ENCODE assay signal across 18 cellular contexts in genomic region chr9:72615931-72616330, GRCh38.
DNase-seq lines count a peak whose midpoint lies in the region; ATAC-seq and TF ChIP-seq lines count a peak whose summit lies in the region.
"Had no signal": no experiment of that assay in that cellular context is flagged by ENCODE, and none has a peak within 500 bp of the region (broad histone marks: within the 10 kb centered on the region; RNA-seq: fewer than 3 reads in every experiment).

No MANE protein-coding gene starts in this region.

- H3K4me1 ChIP-seq in neural progenitor cell (peaks cover 9% of the 10 kb centered on the region), ascending aorta (no peaks in the 10 kb centered on the region)
- H3K4me1 ChIP-seq: Caco-2 had no signal

- H3K36me3 Mint-ChIP-seq in WTC11, result no peaks in the 10 kb centered on the region
- peaks cover 5% of the 10 kb centered on the region for H3K36me3 Mint-ChIP-seq in neural progenitor cell
- H3K36me3 Mint-ChIP-seq: CD14-positive monocyte had no signal

- TF ChIP-seq CTCF in WTC11 (IDR thresholded peaks at IDR 0.05) (no peak), neural progenitor cell (IDR thresholded peaks at IDR 0.05) (no peak), ascending aorta (IDR thresholded peaks at IDR 0.05) (no peak)

- H3K27ac ChIP-seq in neural progenitor cell (no peak overlapping the region), ascending aorta (no peak overlapping the region)
- H3K27ac ChIP-seq: KMS-11, Peyer's patch had no signal

- intact Hi-C loops in ascending aorta (cut with DNase I), result no loop called here

- H3K27ac Mint-ChIP-seq in WTC11, result peak overlapping the region; percentile 33; the same call in 1 of the 2 replicates
- peak overlapping the region; percentile 87 for H3K27ac Mint-ChIP-seq in neural progenitor cell
- H3K27ac Mint-ChIP-seq: CD14-positive monocyte had no signal

- H3K4me2 ChIP-seq in neural progenitor cell, result no peak overlapping the region
- H3K4me2 ChIP-seq: KMS-11 had no signal

- H3K4me1 Mint-ChIP-seq in WTC11 (no peaks in the 10 kb centered on the region), neural progenitor cell (peaks cover 11% of the 10 kb centered on the region)
- H3K4me1 Mint-ChIP-seq: CD14-positive monocyte had no signal

- H3K9ac ChIP-seq in neural progenitor cell, result no peak overlapping the region
- H3K9ac ChIP-seq: KMS-11 had no signal

- H3K36me3 ChIP-seq in neural progenitor cell (no peaks in the 10 kb centered on the region), ascending aorta (no peaks in the 10 kb centered on the region)
- H3K36me3 ChIP-seq: Peyer's patch had no signal

- H3K79me2 ChIP-seq in neural progenitor cell (ENCODE audit: low read depth), result no peaks in the 10 kb centered on the region

- POLR2A ChIA-PET in WTC11 (lab: Charles Lee), result no interaction called here

- CTCF ChIA-PET in WTC11 (lab: Charles Lee), result interaction anchor here (1.3 kb wide), 1 partner anchor 335 kb away, joined by 4 read pairs; no protein-coding TSS in a partner anchor

- DNase-seq in EH (ENCODE audit: low read depth), result peak; percentile 35
- peak; percentile 33 for DNase-seq in HT1080 (ENCODE audit: low read depth)
- no peak for DNase-seq in WTC11 (ENCODE audit: low spot score)
- DNase-seq in neural progenitor cell (ENCODE audit: low spot score), result no peak
- no peak for DNase-seq in NCI-H2107 treated with DMSO at 0.1 percent for 48 hours (lab: John Stamatoyannopoulos, UW; ENCODE audit: unreplicated experiment)
- DNase-seq in ascending aorta (ENCODE audit: low spot score in 2 of 2), result no peak
- DNase-seq: AML-193, Caco-2, DMS153, NCI-H1048, NCI-H146, NCI-H2081 treated with DMSO at 0.1 percent for 48 hours, NCI-H524, Peyer's patch, SHP77 treated with DMSO at 0.1 percent for 48 hours had no signal

- H3K27me3 ChIP-seq in neural progenitor cell, result no peaks in the 10 kb centered on the region
- no peaks in the 10 kb centered on the region for H3K27me3 ChIP-seq in ascending aorta
- H3K27me3 ChIP-seq: Peyer's patch had no signal

- H4K20me1 ChIP-seq in neural progenitor cell (ENCODE audit: low read depth), result no peaks in the 10 kb centered on the region

- H3K9me3 ChIP-seq in neural progenitor cell (ENCODE audit: low read depth), result no peaks in the 10 kb centered on the region
- no peaks in the 10 kb centered on the region for H3K9me3 ChIP-seq in ascending aorta
- H3K9me3 ChIP-seq: Caco-2, Peyer's patch had no signal

- H3K4me3 Mint-ChIP-seq in WTC11 (no peak overlapping the region), neural progenitor cell (peak overlapping the region; percentile 55)
- H3K4me3 Mint-ChIP-seq: CD14-positive monocyte had no signal

- no peaks in the 10 kb centered on the region for H3F3A ChIP-seq in neural progenitor cell (ENCODE audit: low read depth)

- H3K4me3 ChIP-seq in neural progenitor cell, result no peak overlapping the region
- H3K4me3 ChIP-seq in ascending aorta, result no peak overlapping the region
- H3K4me3 ChIP-seq: Peyer's patch had no signal

- H3K27me3 Mint-ChIP-seq in WTC11 (ENCODE audit: low read depth) (no peaks in the 10 kb centered on the region), neural progenitor cell (ENCODE audit: insufficient read depth, low read depth) (peaks cover 2% of the 10 kb centered on the region)

- H3K9me3 Mint-ChIP-seq in WTC11 (no peaks in the 10 kb centered on the region), neural progenitor cell (peaks cover 2% of the 10 kb centered on the region)

- H2AFZ ChIP-seq in neural progenitor cell (replicated peaks), result no peak overlapping the region

- ATAC-seq in WTC11, result no peak
- no peak for ATAC-seq in HG03045 (IDR thresholded peaks at IDR 0.05; ENCODE audit: unreplicated experiment)

TF ChIP-seq in WTC11, 78 proteins besides CTCF, POLR2A, EP300 and RAD21:
- TF ChIP-seq SP1 (CRISPR knock-in tag; conservative IDR thresholded peaks at IDR 0.05) (no peak), FOXP1 (CRISPR knock-in tag; IDR thresholded peaks at IDR 0.05; ENCODE audit: borderline replicate concordance) (no peak), ZSCAN18 (CRISPR knock-in tag; IDR thresholded peaks at IDR 0.05) (no peak), CBFB (CRISPR knock-in tag; IDR thresholded peaks at IDR 0.05; ENCODE audit: low read depth) (no peak), ESRRA (CRISPR knock-in tag; IDR thresholded peaks at IDR 0.05; ENCODE audit: borderline replicate concordance) (no peak), ETV6 (CRISPR knock-in tag; IDR thresholded peaks at IDR 0.05) (no peak), ZNF232 (CRISPR knock-in tag; IDR thresholded peaks at IDR 0.05) (no peak), ZNF512 (CRISPR knock-in tag; IDR thresholded peaks at IDR 0.05; ENCODE audit: borderline replicate concordance) (no peak), CREB1 (CRISPR knock-in tag; IDR thresholded peaks at IDR 0.05) (no peak), CREM (CRISPR knock-in tag; IDR thresholded peaks at IDR 0.05) (no peak), FOXK1 (CRISPR knock-in tag; IDR thresholded peaks at IDR 0.05) (no peak), GABPB1 (CRISPR knock-in tag; IDR thresholded peaks at IDR 0.05) (no peak), GTF2I (CRISPR knock-in tag; conservative IDR thresholded peaks at IDR 0.05) (no peak)

Comparison
In these comparisons a context has a peak if more than half of its experiments do, and no peak if none do; other contexts are left out.
1. DNase-seq: peak in EH (single experiment) and HT1080 (single experiment); none in WTC11 (single experiment), neural progenitor cell (single experiment), NCI-H2107 treated with DMSO at 0.1 percent for 48 hours (single experiment) and ascending aorta (0 of 2).